Comparison of ENCODE assay signal across 17 cellular contexts in the genomic region with DNA sequence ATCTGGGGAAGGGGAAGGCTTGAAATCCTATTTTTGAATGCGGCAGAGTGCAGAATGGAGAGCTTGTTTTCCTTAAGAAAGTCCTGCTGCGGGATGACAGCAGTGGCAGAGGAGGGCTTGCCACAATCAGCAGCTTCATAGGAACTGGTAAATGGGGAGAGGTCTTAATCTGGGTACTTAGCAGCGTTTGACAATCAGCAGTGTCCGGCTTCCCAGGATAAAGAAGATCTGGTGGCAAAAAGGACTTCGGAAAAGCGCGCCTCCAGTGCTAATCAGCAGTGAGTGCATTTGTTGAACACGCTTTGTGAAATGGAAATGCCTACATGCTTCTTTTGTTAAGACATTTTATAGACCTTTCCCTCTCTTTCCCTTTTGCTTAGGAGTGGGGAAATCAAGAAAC.
DNase-seq lines count a peak whose midpoint lies in the region; TF ChIP-seq lines count a peak whose summit lies in the region.
"Had no signal": no experiment of that assay in that cellular context is flagged by ENCODE, and none has a peak within 500 bp of the region (broad histone marks: within the 10 kb centered on the region; RNA-seq: fewer than 3 reads in every experiment).

No MANE protein-coding gene starts in this region.

- no peak overlapping the region for H3K4me3 Mint-ChIP-seq in MCF 10A (ENCODE audit: unreplicated experiment)
- H3K4me3 Mint-ChIP-seq: CD8-positive, alpha-beta memory T cell had no signal

- DNase-seq in breast epithelium (ENCODE audit: low spot score in 2 of 2) = no peak
- DNase-seq in MCF 10A (ENCODE audit: unreplicated experiment) = no peak
- no peak for DNase-seq in dorsolateral prefrontal cortex
- no peak for DNase-seq in osteoblast (ENCODE audit: insufficient read length, low spot score, missing footprints)
- no peak for DNase-seq in activated CD4-positive, alpha-beta T cell treated with anti-CD3 and anti-CD28 coated beads, Interleukin-2, amount 50 U/mL, for 48 hours
- no peak for DNase-seq in GM20000 (ENCODE audit: low spot score)
- DNase-seq: CD8-positive, alpha-beta memory T cell; EL; GOT3; NCI-H2029; OCI-M1; SIG-M5 had no signal

- intact Hi-C loops in breast epithelium (cut with DNase I; ENCODE audit: low total_unique reads) (no loop called here), MCF 10A (cut with micrococcal nuclease) (no loop called here), dorsolateral prefrontal cortex (cut with DNase I) (no loop called here)

- POLR2A ChIA-PET in MCF 10A (lab: Yijun Ruan, JAX) = no interaction called here

- H3K27ac ChIP-seq in breast epithelium = peak overlapping the region; percentile 80 to 83
- H3K27ac ChIP-seq in dorsolateral prefrontal cortex = peak overlapping the region in 53 of 59 donors; percentile 2 to 89 (median 70)
- no peak overlapping the region for H3K27ac ChIP-seq in osteoblast (ENCODE audit: low read depth, low read length)
- H3K27ac ChIP-seq: BLaER1, HL-60, KMS-11, RWPE1 had no signal

- TF ChIP-seq CTCF in breast epithelium (IDR thresholded peaks at IDR 0.05) (no peak), MCF 10A (IDR thresholded peaks at IDR 0.05; ENCODE audit: unreplicated experiment) (no peak), dorsolateral prefrontal cortex (IDR thresholded peaks at IDR 0.05 in 54 of 56, conservative IDR thresholded peaks at IDR 0.05 in 2 of 56; ENCODE audit: low read depth in 1 of 56, partially characterized antibody in 56 of 56) (peak in 5 of 56 donors; percentile 5 to 24 (median 9)), osteoblast (IDR thresholded peaks at IDR 0.05; ENCODE audit: extremely low read depth, low read depth, low read length) (no peak), GM20000 (IDR thresholded peaks at IDR 0.05; ENCODE audit: extremely low read depth, missing control alignments) (no peak)

- TF ChIP-seq POLR2A in breast epithelium (IDR thresholded peaks at IDR 0.05) = no peak

- H3K4me3 ChIP-seq in breast epithelium = no peak overlapping the region
- peak overlapping the region in 43 of 59 donors; percentile 3 to 63 (median 43) for H3K4me3 ChIP-seq in dorsolateral prefrontal cortex
- H3K4me3 ChIP-seq in neuron (ENCODE audit: low read length) = no peak overlapping the region
- H3K4me3 ChIP-seq in osteoblast (ENCODE audit: insufficient read depth, low read length) = no peak overlapping the region
- H3K4me3 ChIP-seq: BLaER1 had no signal

- H3K27me3 ChIP-seq in breast epithelium = no peaks in the 10 kb centered on the region
- H3K27me3 ChIP-seq in dorsolateral prefrontal cortex = no peaks in the 10 kb centered on the region
- H3K27me3 ChIP-seq in neuron (ENCODE audit: insufficient read depth, low read length) = no peaks in the 10 kb centered on the region
- no peaks in the 10 kb centered on the region for H3K27me3 ChIP-seq in osteoblast (ENCODE audit: insufficient read depth, low read length)
- H3K27me3 ChIP-seq: BLaER1 had no signal

- BruUV-seq in MCF 10A (replicated peaks; lab: Mats Ljungman, UMichigan) = no TSS peak

- H3K36me3 Mint-ChIP-seq in MCF 10A (ENCODE audit: insufficient read depth, unreplicated experiment) = no peaks in the 10 kb centered on the region
- H3K36me3 Mint-ChIP-seq: CD8-positive, alpha-beta memory T cell had no signal

- H3K4me2 ChIP-seq in osteoblast (ENCODE audit: insufficient read depth, low read length) = no peak overlapping the region
- H3K4me2 ChIP-seq: BLaER1, KMS-11 had no signal

- CTCF ChIA-PET in MCF 10A (lab: Yijun Ruan, JAX) = interaction anchor here (1.1 kb wide), 1 partner anchor 11 kb away, joined by 3 read pairs; no protein-coding TSS in a partner anchor

- H3K9me3 ChIP-seq in breast epithelium = no peaks in the 10 kb centered on the region
- H3K9me3 ChIP-seq in neuron (ENCODE audit: low read length) = peaks cover 4% of the 10 kb centered on the region
- H3K9me3 ChIP-seq in osteoblast (ENCODE audit: low read depth, low read length) = no peaks in the 10 kb centered on the region

- H3K4me1 ChIP-seq in breast epithelium (peaks cover 0 to 8% of the 10 kb centered on the region in 2 donors), neuron (ENCODE audit: insufficient read depth, low read length) (peaks cover 5% of the 10 kb centered on the region), osteoblast (ENCODE audit: insufficient read depth, low read length) (no peaks in the 10 kb centered on the region)
- H3K4me1 ChIP-seq: BLaER1 had no signal

- no peaks in the 10 kb centered on the region for H4K20me1 ChIP-seq in osteoblast (ENCODE audit: insufficient read depth, low read length)
- H4K20me1 ChIP-seq: BLaER1 had no signal

- peaks cover 6% of the 10 kb centered on the region for H3K4me1 Mint-ChIP-seq in MCF 10A (ENCODE audit: insufficient read depth, unreplicated experiment)
- H3K4me1 Mint-ChIP-seq: CD8-positive, alpha-beta memory T cell had no signal

- H2AFZ ChIP-seq in neuron (ENCODE audit: low read depth, low read length) = peak overlapping the region; percentile 5
- no peak overlapping the region for H2AFZ ChIP-seq in osteoblast (ENCODE audit: low read length)

- H3K9me3 Mint-ChIP-seq in MCF 10A (ENCODE audit: unreplicated experiment) = peaks cover 6% of the 10 kb centered on the region

- no peaks in the 10 kb centered on the region for H3K79me2 ChIP-seq in osteoblast (ENCODE audit: insufficient read depth, low read length)

- H3K27ac Mint-ChIP-seq in MCF 10A (ENCODE audit: low read depth, unreplicated experiment) = no peak overlapping the region
- H3K27ac Mint-ChIP-seq: CD8-positive, alpha-beta memory T cell had no signal

- H3K36me3 ChIP-seq in breast epithelium (no peaks in the 10 kb centered on the region), neuron (ENCODE audit: insufficient read depth, low read length) (no peaks in the 10 kb centered on the region), osteoblast (ENCODE audit: insufficient read depth, low read length) (no peaks in the 10 kb centered on the region)
- H3K36me3 ChIP-seq: BLaER1 had no signal

- H3K27me3 Mint-ChIP-seq in MCF 10A (ENCODE audit: insufficient read depth, unreplicated experiment) = no peaks in the 10 kb centered on the region

Comparison
In these comparisons a context has a peak if more than half of its experiments do, and no peak if none do; other contexts are left out.
1. H3K4me3 ChIP-seq: peak in dorsolateral prefrontal cortex (43 of 59); none in breast epithelium (0 of 3), neuron (single experiment) and osteoblast (single experiment).